10 cellular contexts compared by ENCODE assay signal in the genomic region with DNA sequence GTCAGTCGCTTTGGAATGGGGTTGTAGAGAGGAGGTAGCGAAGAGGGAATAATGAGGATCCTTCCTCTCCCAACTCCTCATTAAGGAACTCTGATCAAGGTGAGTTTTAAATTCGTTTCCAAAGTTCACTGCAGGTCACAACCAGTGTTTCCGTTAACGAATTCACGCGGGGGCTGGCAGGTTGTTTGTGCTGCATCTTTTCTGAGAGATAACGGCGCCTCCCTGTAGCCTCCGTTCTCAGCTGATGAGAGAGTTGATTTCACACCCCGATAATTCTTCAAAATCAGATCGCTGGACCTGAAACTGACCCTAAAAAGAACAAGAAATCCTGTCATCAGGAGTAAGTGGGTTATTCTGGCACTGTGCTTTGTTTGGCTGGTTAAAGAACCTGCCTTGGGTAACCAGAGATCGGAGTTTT. TPM values are rescaled to one million over a fixed set of nuclear protein-coding genes. Genes with fewer than 3 reads are reported as not detected.
DNase-seq lines count a peak whose midpoint lies in the region; ATAC-seq and TF ChIP-seq lines count a peak whose summit lies in the region.
"Had no signal": no experiment of that assay in that cellular context is flagged by ENCODE, and none has a peak within 500 bp of the region (broad histone marks: within the 10 kb centered on the region; RNA-seq: fewer than 3 reads in every experiment).

No MANE protein-coding gene starts in this region.

- no peaks in the 10 kb centered on the region for H3K9me3 ChIP-seq in BE2C
- H3K9me3 ChIP-seq in iPS-20b (ENCODE audit: insufficient read depth, low read depth, low read length), result no peaks in the 10 kb centered on the region

- H3K4me1 Mint-ChIP-seq in activated T-helper 17 cell treated with anti-CD3 and anti-CD28 coated beads, Interleukin-2, amount 50 U/mL, for 72 hours, result peaks cover 40% of the 10 kb centered on the region

- no peaks in the 10 kb centered on the region for H3K9me3 Mint-ChIP-seq in activated T-helper 17 cell treated with anti-CD3 and anti-CD28 coated beads, Interleukin-2, amount 50 U/mL, for 72 hours

- peak overlapping the region; percentile 56; the same call in 1 of the 2 replicates for H3K9ac ChIP-seq in iPS-20b (ENCODE audit: low read depth, low read length)

- no peaks in the 10 kb centered on the region for H3K4me1 ChIP-seq in BE2C
- peaks cover 6% of the 10 kb centered on the region; the same call in 1 of the 2 replicates for H3K4me1 ChIP-seq in iPS-20b (ENCODE audit: insufficient read depth, low read length)

- H3K36me3 ChIP-seq in BE2C (no peaks in the 10 kb centered on the region), iPS-20b (ENCODE audit: insufficient read depth, low read depth, low read length) (no peaks in the 10 kb centered on the region)

- peaks cover 23% of the 10 kb centered on the region for H3K36me3 Mint-ChIP-seq in activated T-helper 17 cell treated with anti-CD3 and anti-CD28 coated beads, Interleukin-2, amount 50 U/mL, for 72 hours (ENCODE audit: low read depth)

- H3K27me3 Mint-ChIP-seq in activated T-helper 17 cell treated with anti-CD3 and anti-CD28 coated beads, Interleukin-2, amount 50 U/mL, for 72 hours, result peaks cover 12% of the 10 kb centered on the region

- H3K27me3 ChIP-seq in BE2C (no peaks in the 10 kb centered on the region), iPS-20b (ENCODE audit: insufficient read depth, low read length) (peaks cover 52% of the 10 kb centered on the region)

- no peak overlapping the region for H3K27ac ChIP-seq in iPS-20b (ENCODE audit: low read length)

- no peak for DNase-seq in BE2C
- peak in 45 of 76 experiments; percentile 21 to 82 (median 57) for DNase-seq in HUDEP-2 (lab: John Stamatoyannopoulos, UW; ENCODE audit: unreplicated experiment in 76 of 76)
- no peak for DNase-seq in HT-29 (ENCODE audit: low spot score)
- DNase-seq: effector CD4-positive, alpha-beta T cell; NCI-H187 had no signal

- H3K4me3 ChIP-seq in BE2C (ENCODE audit: low read depth, low read length) (peak overlapping the region; percentile 91), iPS-20b (ENCODE audit: low read length) (peak overlapping the region; percentile 93)

- H3K27ac Mint-ChIP-seq in activated T-helper 17 cell treated with anti-CD3 and anti-CD28 coated beads, Interleukin-2, amount 50 U/mL, for 72 hours, result peak overlapping the region; percentile 86

- no peak for TF ChIP-seq CTCF in BE2C (IDR thresholded peaks at IDR 0.05; ENCODE audit: low read depth, low read length)

- no peak for ATAC-seq in activated T-helper 17 cell treated with anti-CD3 and anti-CD28 coated beads, Interleukin-2, amount 50 U/mL, for 72 hours (replicated peaks)
- ATAC-seq in esophagus mucosa (no peak), HG03460 (IDR thresholded peaks at IDR 0.05; ENCODE audit: unreplicated experiment) (no peak), GM21825 (IDR thresholded peaks at IDR 0.05; ENCODE audit: unreplicated experiment) (no peak)

- peak overlapping the region; percentile 78 for H3K4me3 Mint-ChIP-seq in activated T-helper 17 cell treated with anti-CD3 and anti-CD28 coated beads, Interleukin-2, amount 50 U/mL, for 72 hours

RNA-seq across cellular contexts. Expression of a gene that starts 33.2 kb away (rescaled TPM):
- 4.9 TPM for polyA plus RNA-seq in BE2C (2012; ENCODE audit: insufficient read depth, insufficient read length, low read depth)
- total RNA-seq in activated T-helper 17 cell treated with anti-CD3 and anti-CD28 coated beads, Interleukin-2, amount 50 U/mL, for 72 hours, result 100 to 1,000 TPM in 1 of 2 donors, 10 to 100 TPM in 1; 70.5 to 134 TPM
- total RNA-seq in esophagus mucosa, result 2.7 TPM
- 5.5 and 9.4 TPM in 2 replicates for total RNA-seq in HT-29 (2014; rRNA removed; shearing (Covaris generic))

RNA-seq across cellular contexts. Expression of a gene that starts 51.1 kb away (rescaled TPM):
- 3.6 TPM for polyA plus RNA-seq in BE2C (2012; ENCODE audit: insufficient read depth, insufficient read length, low read depth)
- total RNA-seq in activated T-helper 17 cell treated with anti-CD3 and anti-CD28 coated beads, Interleukin-2, amount 50 U/mL, for 72 hours, result 10 to 100 TPM; 20.7 to 46.3 TPM
- 2.4 TPM for total RNA-seq in esophagus mucosa
- 3.5 and 5.3 TPM in 2 replicates for total RNA-seq in HT-29 (2014; rRNA removed; shearing (Covaris generic))

Comparison
In these comparisons a context has a peak if more than half of its experiments do, and no peak if none do; other contexts are left out.
1. DNase-seq: peak in HUDEP-2 (45 of 76); none in BE2C (single experiment) and HT-29 (single experiment).